1 cellular context compared by ENCODE assay signal in the genomic region with DNA sequence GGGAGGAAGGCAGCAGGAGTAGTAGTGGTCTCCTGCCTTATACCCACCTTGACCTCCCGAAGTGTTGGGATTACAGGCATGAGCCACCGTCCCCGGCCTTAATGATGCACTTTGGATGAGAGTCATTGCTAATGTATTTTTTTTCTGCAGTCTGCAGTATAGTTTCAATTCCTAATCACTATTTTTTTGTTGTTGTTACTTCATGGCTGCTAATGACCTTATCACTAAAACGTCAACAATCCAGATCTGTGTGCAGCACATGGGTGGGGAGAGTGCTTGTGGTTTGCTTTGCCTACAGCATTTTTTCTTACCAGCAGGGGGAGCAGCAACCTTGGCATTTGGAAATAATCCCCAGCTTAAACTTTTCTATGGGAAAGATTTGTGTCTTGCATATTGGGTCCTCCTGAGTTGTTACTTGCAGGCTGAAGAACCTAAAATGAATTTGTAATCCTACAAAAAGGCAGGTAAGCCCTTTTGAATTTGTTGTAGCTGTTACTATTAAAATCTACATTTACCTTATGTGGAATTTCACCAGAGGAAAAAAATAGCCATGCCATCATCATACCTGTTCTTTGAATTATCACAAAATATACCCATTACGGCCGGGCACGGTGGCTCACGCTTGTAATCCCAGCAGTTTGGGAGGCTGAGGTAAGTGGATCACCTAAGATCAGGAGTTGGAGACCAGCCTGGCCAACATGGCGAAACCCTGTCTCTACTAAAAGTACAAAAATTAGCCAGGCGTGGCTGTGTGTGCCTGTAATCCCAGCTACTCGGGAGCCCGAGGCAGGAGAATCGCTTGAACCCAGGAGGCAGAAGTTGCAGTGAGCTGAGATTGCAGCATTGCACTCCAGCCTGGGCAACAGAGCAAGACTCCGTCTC.
TF ChIP-seq lines count a peak whose summit lies in the region.

No MANE protein-coding gene starts in this region.

TF ChIP-seq in H1, 55 proteins besides CTCF, POLR2A, EP300 and RAD21 (continued from another document):
- TF ChIP-seq, protein P1, sequence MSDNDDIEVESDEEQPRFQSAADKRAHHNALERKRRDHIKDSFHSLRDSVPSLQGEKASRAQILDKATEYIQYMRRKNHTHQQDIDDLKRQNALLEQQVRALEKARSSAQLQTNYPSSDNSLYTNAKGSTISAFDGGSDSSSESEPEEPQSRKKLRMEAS (IDR thresholded peaks at IDR 0.05), result peak; percentile 57; the same call in 1 of the 2 replicates
